8 cellular contexts compared by ENCODE assay signal in genomic region chr2:241103176-241103595, GRCh38. TPM values are rescaled to one million over a fixed set of nuclear protein-coding genes. Genes with fewer than 3 reads are reported as not detected.
DNase-seq lines count a peak whose midpoint lies in the region; ATAC-seq and TF ChIP-seq lines count a peak whose summit lies in the region.

No MANE protein-coding gene starts in this region.

- TF ChIP-seq EP300 in esophagus muscularis mucosa (IDR thresholded peaks at IDR 0.05), result no peak

- peaks cover 4% of the 10 kb centered on the region for H3K4me1 ChIP-seq in RWPE2 (ENCODE audit: insufficient read depth, poor library complexity, severe bottlenecking)
- peaks cover 18 to 41% (median 25%) of the 10 kb centered on the region in 4 donors for H3K4me1 ChIP-seq in esophagus muscularis mucosa
- no peaks in the 10 kb centered on the region for H3K4me1 ChIP-seq in prostate gland (replicated peaks)

- H3K27me3 ChIP-seq in RWPE2 (ENCODE audit: insufficient read depth, poor library complexity, severe bottlenecking), result no peaks in the 10 kb centered on the region
- H3K27me3 ChIP-seq in esophagus muscularis mucosa, result no peaks in the 10 kb centered on the region
- no peaks in the 10 kb centered on the region for H3K27me3 ChIP-seq in prostate gland (replicated peaks; ENCODE audit: insufficient read depth)

- 44% methylated on average over 5 of the region's 5 CpGs for WGBS in esophagus muscularis mucosa
- whole genome bisulfite sequencing in prostate gland, result 27% methylated on average over 5 of the region's 5 CpGs

- TF ChIP-seq CTCF in GM12864 (IDR thresholded peaks at IDR 0.05; ENCODE audit: low read depth, low read length, missing control alignments) (no peak), RWPE2 (IDR thresholded peaks at IDR 0.05; ENCODE audit: poor library complexity, severe bottlenecking) (no peak), esophagus muscularis mucosa (IDR thresholded peaks at IDR 0.05) (no peak), prostate gland (IDR thresholded peaks at IDR 0.05) (no peak)

- ATAC-seq in RWPE2 (ENCODE audit: low read depth) (no peak), HG02884 (IDR thresholded peaks at IDR 0.05; ENCODE audit: unreplicated experiment) (no peak)

- H3K27ac ChIP-seq in RWPE2 (ENCODE audit: poor library complexity, severe bottlenecking) (peak overlapping the region; percentile 56), esophagus muscularis mucosa (replicated peaks in 1 of 4) (peak overlapping the region in 3 of 4 donors; percentile 86 to 88 (median 88)), prostate gland (peak overlapping the region; percentile 89 to 91)

- DNase-seq in GM12864 (ENCODE audit: low read depth) (no peak), RWPE2 (ENCODE audit: low spot score) (no peak), esophagus muscularis mucosa (ENCODE audit: extremely low spot score) (no peak), prostate gland (ENCODE audit: low spot score) (no peak), NK-92 (lab: John Stamatoyannopoulos, UW; ENCODE audit: unreplicated experiment) (no peak), OCI-M1 (lab: John Stamatoyannopoulos, UW) (no peak), NAMALWA (ENCODE audit: low spot score) (no peak)

- TF ChIP-seq POLR2A in esophagus muscularis mucosa (IDR thresholded peaks at IDR 0.05; ENCODE audit: low read depth), result no peak
- no peak for TF ChIP-seq POLR2A in prostate gland (IDR thresholded peaks at IDR 0.05)

- H3K4me3 ChIP-seq in GM12864 (ENCODE audit: low read depth, low read length) (peak overlapping the region; percentile 65), RWPE2 (ENCODE audit: severe bottlenecking) (peak overlapping the region; percentile 77), esophagus muscularis mucosa (peak overlapping the region; percentile 76 to 90 (median 84)), prostate gland (peak overlapping the region; percentile 84 to 88)

- peaks cover 29% of the 10 kb centered on the region for H3K36me3 ChIP-seq in RWPE2 (ENCODE audit: low read depth)
- H3K36me3 ChIP-seq in esophagus muscularis mucosa, result peaks cover 0 to 19% (median 17%) of the 10 kb centered on the region in 4 donors
- H3K36me3 ChIP-seq in prostate gland, result no peaks in the 10 kb centered on the region

- intact Hi-C loops in esophagus muscularis mucosa (cut with DNase I) (loop anchor here (5.0 kb wide), 1 partner anchor 49 kb away; the partner anchor contains the start of gene PPP1R7), prostate gland (cut with DNase I) (loop anchor here (5.0 to 10.0 kb wide), 2 partner anchors 112 to 169 kb away; no protein-coding TSS in a partner anchor)

- H3K9me3 ChIP-seq in RWPE2 (ENCODE audit: severe bottlenecking), result no peaks in the 10 kb centered on the region
- no peaks in the 10 kb centered on the region for H3K9me3 ChIP-seq in esophagus muscularis mucosa
- no peaks in the 10 kb centered on the region for H3K9me3 ChIP-seq in prostate gland

RNA-seq across cellular contexts. Expression of gene MTERF4, which starts 1.1 kb away (rescaled TPM):
- 10 to 100 TPM; 19.5 to 26.6 (median 24.5) TPM for total RNA-seq in esophagus muscularis mucosa
- total RNA-seq in prostate gland, result 10 to 100 TPM; 91.3 to 98.5 TPM

RNA-seq across cellular contexts. Expression of gene PASK, which starts 46.1 kb away (rescaled TPM):
- total RNA-seq in esophagus muscularis mucosa (1 to 10 TPM; 1.5 to 3.3 (median 2.2) TPM), prostate gland (100 to 1,000 TPM in 1 of 2 donors, 10 to 100 TPM in 1; 49.2 to 200 TPM)

RNA-seq across cellular contexts. Expression of gene PPP1R7, which starts 47.1 kb away (rescaled TPM):
- total RNA-seq in esophagus muscularis mucosa (10 to 100 TPM; 69.1 to 87.2 (median 73.7) TPM), prostate gland (10 to 100 TPM; 50.0 to 91.3 TPM)

Comparison
In these comparisons a context has a peak if more than half of its experiments do, and no peak if none do; other contexts are left out.
1. RNA of gene PASK, which starts 46.1 kb away (total RNA-seq): 49.2 to 200 TPM in prostate gland; 1.5 to 3.3 TPM in esophagus muscularis mucosa; every median in the first group is over 10 times any median in the second.
2. Peak in every context shown above with its lines, with median percentiles within 50 percentile points of each other: H3K4me3 ChIP-seq and H3K27ac ChIP-seq.